10 cellular contexts compared by ENCODE assay signal in genomic region chr7:88859288-88859687, GRCh38.
"Had no signal": no experiment of that assay in that cellular context is flagged by ENCODE, and none has a peak within 500 bp of the region (broad histone marks: within the 10 kb centered on the region; RNA-seq: fewer than 3 reads in every experiment).

No MANE protein-coding gene starts in this region.

- H3K27ac ChIP-seq: GM23248, HL-60, KMS-11 had no signal

- H3K9ac ChIP-seq: GM23248, KMS-11 had no signal

- DNase-seq: GM23248, GOT3, H7, HFFc6, KBM-7 had no signal

- H3K4me1 ChIP-seq: HAP-1 had no signal

- H3K36me3 ChIP-seq: HAP-1 had no signal

- ATAC-seq: HCT116 had no signal

- H3K9me3 ChIP-seq: HAP-1 had no signal

- H3K4me2 ChIP-seq: KMS-11 had no signal

- H3K4me3 ChIP-seq: GM23248, HAP-1 had no signal

- FAIRE-seq: HTR-8/SVneo had no signal

- H2AFZ ChIP-seq: GM23248 had no signal
